1 cellular context compared by ENCODE assay signal in genomic region chr2:9799011-9799596, GRCh38.
A peak's percentile ranks its signal among the peaks of the same experiment; 100 is the strongest.
TF ChIP-seq lines count a peak whose summit lies in the region.

No MANE protein-coding gene starts in this region.

TF ChIP-seq in HepG2, 621 proteins besides CTCF, POLR2A, EP300 and RAD21 (continued from another document):
- TF ChIP-seq TFE3 (CRISPR knock-in tag; IDR thresholded peaks at IDR 0.05) (peak; percentile 58; the same call in 1 of the 2 replicates), MEF2D (CRISPR knock-in tag; IDR thresholded peaks at IDR 0.05) (peak; percentile 47), NFE2L2 (IDR thresholded peaks at IDR 0.05; ENCODE audit: low read length) (no peak), ZEB1 (IDR thresholded peaks at IDR 0.05; ENCODE audit: insufficient replicate concordance, low read depth) (no peak), YEATS2 (CRISPR knock-in tag; IDR thresholded peaks at IDR 0.05; ENCODE audit: borderline replicate concordance) (no peak), GATAD2A (CRISPR knock-in tag; IDR thresholded peaks at IDR 0.05) (no peak), ZNF337 (CRISPR knock-in tag; IDR thresholded peaks at IDR 0.05; ENCODE audit: borderline replicate concordance, low read depth) (peak; percentile 23; the same call in 1 of the 2 replicates), PHF21A (CRISPR knock-in tag; IDR thresholded peaks at IDR 0.05) (peak; percentile 76), BHLHE40 (IDR thresholded peaks at IDR 0.05; ENCODE audit: low read length) (no peak), FOXP1 (IDR thresholded peaks at IDR 0.05) (no peak), FOXP1 (CRISPR knock-in tag; IDR thresholded peaks at IDR 0.05) (0 out of 2 replicates have a peak, but pooled peaks have one; percentile 12), DPF2 (CRISPR knock-in tag; IDR thresholded peaks at IDR 0.05; ENCODE audit: borderline replicate concordance, low read depth) (peak; percentile 57; the same call in 1 of the 2 replicates), ZNF556 (CRISPR knock-in tag; IDR thresholded peaks at IDR 0.05; ENCODE audit: borderline replicate concordance) (0 out of 2 replicates have a peak, but pooled peaks have one; percentile 2), ZNF225 (CRISPR knock-in tag; IDR thresholded peaks at IDR 0.05) (0 out of 2 replicates have a peak, but pooled peaks have one; percentile 40), ZNF441 (CRISPR knock-in tag; IDR thresholded peaks at IDR 0.05; ENCODE audit: borderline replicate concordance) (0 out of 2 replicates have a peak, but pooled peaks have one; percentile 44), MAX (IDR thresholded peaks at IDR 0.05) (peak; percentile 27; the same call in 1 of the 2 replicates), PPARG (CRISPR knock-in tag; conservative IDR thresholded peaks at IDR 0.05) (peak; percentile 73), ZNF891 (CRISPR knock-in tag; IDR thresholded peaks at IDR 0.05) (0 out of 2 replicates have a peak, but pooled peaks have one; percentile 55), ZNF230 (CRISPR knock-in tag; IDR thresholded peaks at IDR 0.05) (no peak), NFYC (CRISPR knock-in tag; IDR thresholded peaks at IDR 0.05) (peak; percentile 44; the same call in 1 of the 2 replicates), ZXDC (CRISPR knock-in tag; IDR thresholded peaks at IDR 0.05) (0 out of 2 replicates have a peak, but pooled peaks have one; percentile 31), PAXIP1 (CRISPR knock-in tag; conservative IDR thresholded peaks at IDR 0.05) (peak; percentile 78), IKZF4 (CRISPR knock-in tag; IDR thresholded peaks at IDR 0.05; ENCODE audit: borderline replicate concordance, low read depth, not compliant biosample characterization) (peak; percentile 9), THRA (CRISPR knock-in tag; IDR thresholded peaks at IDR 0.05; ENCODE audit: borderline replicate concordance) (no peak), ZNF652 (CRISPR knock-in tag; IDR thresholded peaks at IDR 0.05; ENCODE audit: borderline replicate concordance, low read depth) (peak; percentile 94), RFX1 (IDR thresholded peaks at IDR 0.05) (no peak), SALL1 (CRISPR knock-in tag; IDR thresholded peaks at IDR 0.05) (peak; percentile 32; the same call in 1 of the 2 replicates), HOMEZ (CRISPR knock-in tag; IDR thresholded peaks at IDR 0.05; ENCODE audit: low read depth) (peak; percentile 37; the same call in 1 of the 2 replicates), SOX6 (IDR thresholded peaks at IDR 0.05) (no peak), SOX6 (CRISPR knock-in tag; IDR thresholded peaks at IDR 0.05) (peak; percentile 4; the same call in 1 of the 2 replicates), ZNF18 (CRISPR knock-in tag; IDR thresholded peaks at IDR 0.05; ENCODE audit: insufficient replicate concordance) (peak; percentile 30), ZNF616 (CRISPR knock-in tag; IDR thresholded peaks at IDR 0.05; ENCODE audit: low read depth) (0 out of 2 replicates have a peak, but pooled peaks have one; percentile 15), ETV5 (CRISPR knock-in tag; IDR thresholded peaks at IDR 0.05; ENCODE audit: borderline replicate concordance) (peak; percentile 44; the same call in 1 of the 2 replicates), TBX2 (CRISPR knock-in tag; IDR thresholded peaks at IDR 0.05; ENCODE audit: borderline replicate concordance) (peak; percentile 61; the same call in 1 of the 2 replicates), SP4 (CRISPR knock-in tag; IDR thresholded peaks at IDR 0.05) (peak; percentile 42; the same call in 1 of the 2 replicates), ZNF772 (CRISPR knock-in tag; IDR thresholded peaks at IDR 0.05) (peak; percentile 59), ZNF703 (CRISPR knock-in tag; IDR thresholded peaks at IDR 0.05; ENCODE audit: borderline replicate concordance) (no peak), ZNF576 (CRISPR knock-in tag; IDR thresholded peaks at IDR 0.05) (no peak), ZNF543 (CRISPR knock-in tag; IDR thresholded peaks at IDR 0.05) (0 out of 2 replicates have a peak, but pooled peaks have one; percentile 9), KDM4B (CRISPR knock-in tag; IDR thresholded peaks at IDR 0.05) (no peak), ZNF431 (CRISPR knock-in tag; IDR thresholded peaks at IDR 0.05; ENCODE audit: borderline replicate concordance, low read depth) (0 out of 2 replicates have a peak, but pooled peaks have one; percentile 55), ZNF430 (CRISPR knock-in tag; IDR thresholded peaks at IDR 0.05) (peak; percentile 58; the same call in 1 of the 2 replicates), ZNF547 (CRISPR knock-in tag; IDR thresholded peaks at IDR 0.05) (0 out of 2 replicates have a peak, but pooled peaks have one; percentile 48), CEBPG (CRISPR knock-in tag; IDR thresholded peaks at IDR 0.05) (peak; percentile 50; the same call in 1 of the 2 replicates), MTA1 (CRISPR knock-in tag; IDR thresholded peaks at IDR 0.05; ENCODE audit: borderline replicate concordance) (peak; percentile 18; the same call in 1 of the 2 replicates)
